In genomic region chr1:151775894-151776664, GRCh38 we compare ENCODE assay signal across 24 cellular contexts. TPM values are rescaled to one million over a fixed set of nuclear protein-coding genes. Genes with fewer than 3 reads are reported as not detected.
"Had no signal": no experiment of that assay in that cellular context is flagged by ENCODE, and none has a peak within 500 bp of the region (broad histone marks: within the 10 kb centered on the region; RNA-seq: fewer than 3 reads in every experiment).

No MANE protein-coding gene starts in this region.

- H3K4me3 ChIP-seq: body of pancreas, coronary artery, esophagus squamous epithelium, left ventricle myocardium inferior, mucosa of descending colon, tibial artery had no signal

- H3K27me3 ChIP-seq: body of pancreas, esophagus squamous epithelium, neutrophil, tibial artery had no signal

- DNase-seq: activated CD4-positive, alpha-beta T cell treated with anti-CD3 and anti-CD28 coated beads, Interleukin-2, amount 10 ng/mL, durations not matched to agents 7 days and 5 days; activated CD8-positive, alpha-beta memory T cell treated with anti-CD3 and anti-CD28 coated beads, Interleukin-2, amount 50 U/mL, for 48 hours; activated gamma-delta T cell treated with Interleukin-2 at 50 U/mL for 16 hours; activated T-cell treated with anti-CD3 and anti-CD28 coated beads, Interleukin-2, amount 50 U/mL, for 72 hours; amygdala; body of pancreas; central memory CD4-positive, alpha-beta T cell; effector CD4-positive, alpha-beta T cell; esophagus squamous epithelium; foreskin fibroblast; hippocampal formation; left ventricle myocardium inferior; mucosa of descending colon; naive thymus-derived CD8-positive, alpha-beta T cell; retina; stimulated activated CD4-positive, alpha-beta T cell treated with anti-CD3 and anti-CD28 coated beads, Interleukin-2, amount 100 ng/mL, for 48 hours; stimulated activated naive B cell treated with anti-CD40 and anti-IgM and Interleukin-4, amounts not matched to agents 10 μg/mL and 1 μg/mL and 100 μg/mL, for 72 hours; SW 1271; tibial artery had no signal

- H3K27ac ChIP-seq: body of pancreas, coronary artery, esophagus squamous epithelium, left ventricle myocardium inferior, neutrophil, tibial artery had no signal

- H3K36me3 ChIP-seq: neutrophil had no signal

- H3K9me3 ChIP-seq: body of pancreas, esophagus squamous epithelium, left ventricle myocardium inferior, mucosa of descending colon, neutrophil, tibial artery had no signal

- H3K4me1 ChIP-seq: body of pancreas, esophagus squamous epithelium, left ventricle myocardium inferior, tibial artery had no signal

RNA-seq across cellular contexts. Expression of gene LINGO4, which starts 29.1 kb away (rescaled TPM):
- total RNA-seq: naive thymus-derived CD8-positive, alpha-beta T cell; T-helper 2 cell treated with Interferon-gamma antibody and Interleukin-4, amounts not matched to agents 100 ng/mL and 5 ng/mL, for 36 hours had no signal
- polyA plus RNA-seq: keratinocyte; naive thymus-derived CD8-positive, alpha-beta T cell had no signal

RNA-seq across cellular contexts. Expression of gene RIIAD1, which starts 54.8 kb away (rescaled TPM):
- total RNA-seq: activated CD4-positive, alpha-beta T cell treated with anti-CD3 and anti-CD28 coated beads, Interleukin-2, amount 10 ng/mL, durations not matched to agents 7 days and 5 days; activated T-cell treated with anti-CD3 and anti-CD28 coated beads, Interleukin-2, amount 50 U/mL, for 72 hours; body of pancreas; esophagus squamous epithelium; mucosa of descending colon; naive thymus-derived CD8-positive, alpha-beta T cell; skeletal muscle tissue; T-helper 2 cell treated with Interferon-gamma antibody and Interleukin-4, amounts not matched to agents 100 ng/mL and 5 ng/mL, for 36 hours had no signal
- polyA plus RNA-seq: keratinocyte; naive thymus-derived CD8-positive, alpha-beta T cell had no signal

RNA-seq across cellular contexts. Expression of gene RORC, which starts 55.5 kb away (rescaled TPM):
- total RNA-seq: naive thymus-derived CD8-positive, alpha-beta T cell had no signal
